In genomic region chr7:149879271-149879711, GRCh38 we compare ENCODE assay signal across 20 cellular contexts. TPM values are rescaled to one million over a fixed set of nuclear protein-coding genes. Genes with fewer than 3 reads are reported as not detected.
DNase-seq lines count a peak whose midpoint lies in the region; ATAC-seq, FAIRE-seq and TF ChIP-seq lines count a peak whose summit lies in the region.
"Had no signal": no experiment of that assay in that cellular context is flagged by ENCODE, and none has a peak within 500 bp of the region (broad histone marks: within the 10 kb centered on the region; RNA-seq: fewer than 3 reads in every experiment).

No MANE protein-coding gene starts in this region.

- H3K27me3 ChIP-seq in colonic mucosa: no peaks in the 10 kb centered on the region
- H3K27me3 ChIP-seq in lower lobe of right lung (ENCODE audit: low read depth): no peaks in the 10 kb centered on the region
- H3K27me3 ChIP-seq: BLaER1 had no signal

- H3K9me3 ChIP-seq in colonic mucosa (no peaks in the 10 kb centered on the region), lower lobe of right lung (no peaks in the 10 kb centered on the region)
- H3K9me3 ChIP-seq: A549, BLaER1, SK-N-SH had no signal

- DNase-seq in DMS 273 treated with DMSO at 0.1 percent for 48 hours (lab: John Stamatoyannopoulos, UW) (peak; percentile 83), NCI-H446 treated with DMSO at 0.1 percent for 48 hours (lab: John Stamatoyannopoulos, UW) (peak; percentile 48), colonic mucosa (peak; percentile 9), mucosa of gallbladder (ENCODE audit: low spot score) (peak; percentile 9), urothelium cell line (ENCODE audit: low spot score) (no peak), lower lobe of right lung (no peak)
- DNase-seq in stimulated activated naive CD4-positive, alpha-beta T cell (lab: John Stamatoyannopoulos, UW): no peak
- DNase-seq: CD4-positive, alpha-beta memory T cell; IMR-90; Karpas-422; NCI-H1048; NCI-H1436; NCI-H2029 treated with DMSO at 0.1 percent for 48 hours; OCI-M1; SHP77 treated with DMSO at 0.1 percent for 48 hours; SK-N-SH had no signal

- intact Hi-C loops in colonic mucosa (cut with DNase I) (no loop called here), lower lobe of right lung (cut with DNase I) (no loop called here)

- H3K4me3 ChIP-seq in colonic mucosa: no peak overlapping the region
- no peak overlapping the region for H3K4me3 ChIP-seq in lower lobe of right lung
- H3K4me3 ChIP-seq: A549, BLaER1 had no signal

- no peak for FAIRE-seq in urothelium cell line (lab: Jason Lieb, UNC)
- FAIRE-seq: A549, H1 had no signal

- no peaks in the 10 kb centered on the region for H3K4me1 ChIP-seq in colonic mucosa
- H3K4me1 ChIP-seq in lower lobe of right lung: peaks cover 19% of the 10 kb centered on the region

- ATAC-seq in HG02798 (IDR thresholded peaks at IDR 0.05; ENCODE audit: poor library complexity, unreplicated experiment) (no peak), lower lobe of right lung (no peak)
- ATAC-seq: A549 had no signal

- no peak overlapping the region for H3K27ac ChIP-seq in colonic mucosa
- H3K27ac ChIP-seq in lower lobe of right lung: no peak overlapping the region
- H3K27ac ChIP-seq: A549, BLaER1 had no signal

- no peak for TF ChIP-seq CTCF in colonic mucosa (IDR thresholded peaks at IDR 0.05)
- no peak for TF ChIP-seq CTCF in lower lobe of right lung (IDR thresholded peaks at IDR 0.05)

- H3K36me3 ChIP-seq in colonic mucosa (no peaks in the 10 kb centered on the region), lower lobe of right lung (no peaks in the 10 kb centered on the region)

- no peak overlapping the region for H3K9ac ChIP-seq in colonic mucosa (ENCODE audit: low read depth in 2 of 2, low read length in 2 of 2)
- H3K9ac ChIP-seq: BLaER1, SK-N-SH had no signal

RNA-seq across cellular contexts. Expression of gene ATP6V0E2, which starts 5.5 kb away (rescaled TPM):
- 10 to 100 TPM; 12.5 to 22.7 TPM for total RNA-seq in colonic mucosa
- 47.0 TPM for total RNA-seq in mucosa of gallbladder
- 17.9 TPM for total RNA-seq in lower lobe of right lung

RNA-seq across cellular contexts. Expression of gene ZNF862, which starts 41.1 kb away (rescaled TPM):
- total RNA-seq in colonic mucosa (1 to 10 TPM; 8.8 to 9.9 TPM), mucosa of gallbladder (31.3 TPM), lower lobe of right lung (20.7 TPM)

Comparison
In these comparisons a context has a peak if more than half of its experiments do, and no peak if none do; other contexts are left out.
1. DNase-seq: peak in DMS 273 treated with DMSO at 0.1 percent for 48 hours (single experiment), NCI-H446 treated with DMSO at 0.1 percent for 48 hours (single experiment), colonic mucosa (single experiment) and mucosa of gallbladder (single experiment); none in stimulated activated naive CD4-positive, alpha-beta T cell (0 of 6), urothelium cell line (single experiment) and lower lobe of right lung (single experiment).